ENCODE assay signal across 35 cellular contexts in the genomic region with DNA sequence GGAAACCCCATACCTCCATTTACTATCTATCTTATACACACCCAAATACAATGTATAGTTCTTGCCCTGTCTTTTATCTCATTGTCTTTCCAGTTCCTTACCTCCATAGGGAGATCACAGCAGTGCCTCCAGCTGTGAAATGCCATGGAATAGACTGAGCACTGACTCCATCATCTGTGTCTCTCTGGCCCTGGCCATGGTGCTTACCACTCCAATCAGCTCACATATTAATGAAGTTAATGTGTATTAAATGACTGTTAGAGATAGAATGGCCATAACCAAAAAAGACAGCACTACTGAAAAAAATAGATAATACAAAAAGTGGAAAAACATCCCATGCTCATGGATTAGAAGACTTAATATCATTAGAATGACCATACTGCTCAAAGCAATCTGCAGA.
"Had no signal": no experiment of that assay in that cellular context is flagged by ENCODE, and none has a peak within 500 bp of the region (broad histone marks: within the 10 kb centered on the region; RNA-seq: fewer than 3 reads in every experiment).

No MANE protein-coding gene starts in this region.

- H3K27me3 ChIP-seq: MG63 had no signal

- H3K9me3 ChIP-seq: MG63 had no signal

- DNase-seq: Karpas-422, Kasumi-1, MG63, MM.1S, MV-4-11, NCI-H1048, NCI-H1092, NCI-H1092 treated with DMSO at 0.1 percent for 48 hours, NCI-H1105, NCI-H1105 treated with DMSO at 0.1 percent for 48 hours, NCI-H1417, NCI-H1417 treated with DMSO at 0.1 percent for 48 hours, NCI-H1436, NCI-H1436 treated with DMSO at 0.1 percent for 48 hours, NCI-H146, NCI-H1694, NCI-H1694 treated with DMSO at 0.1 percent for 48 hours, NCI-H187, NCI-H187 treated with DMSO at 0.1 percent for 48 hours, NCI-H1930, NCI-H2029, NCI-H2029 treated with DMSO at 0.1 percent for 48 hours, NCI-H2081, NCI-H2081 treated with DMSO at 0.1 percent for 48 hours, NCI-H2107, NCI-H2171, NCI-H2171 treated with DMSO at 0.1 percent for 48 hours, NCI-H2227 treated with DMSO at 0.1 percent for 48 hours, NCI-H226, NCI-H345, NCI-H446, NCI-H446 treated with DMSO at 0.1 percent for 48 hours, NCI-H510A, NCI-H510A treated with DMSO at 0.1 percent for 48 hours, NCI-H524 had no signal

- H3K4me3 ChIP-seq: MG63 had no signal

- H3K36me3 ChIP-seq: MG63 had no signal
